In genomic region chr1:7257225-7257624, GRCh38 we compare ENCODE assay signal across 20 cellular contexts.
DNase-seq lines count a peak whose midpoint lies in the region; TF ChIP-seq lines count a peak whose summit lies in the region.
"Had no signal": no experiment of that assay in that cellular context is flagged by ENCODE, and none has a peak within 500 bp of the region (broad histone marks: within the 10 kb centered on the region; RNA-seq: fewer than 3 reads in every experiment).

No MANE protein-coding gene starts in this region.

- peaks cover 12% of the 10 kb centered on the region for H3K27me3 Mint-ChIP-seq in activated naive CD4-positive, alpha-beta T cell treated with anti-CD3 and anti-CD28 coated beads for 36 hours (ENCODE audit: low read depth)

- no peak for TF ChIP-seq CTCF in spleen (IDR thresholded peaks at IDR 0.05 in 8 of 11, conservative IDR thresholded peaks at IDR 0.05 in 3 of 11)

- peaks cover 0 to 8% (median 0%) of the 10 kb centered on the region in 7 donors for H3K27me3 ChIP-seq in spleen (replicated peaks in 1 of 7)
- H3K27me3 ChIP-seq: BLaER1 had no signal

- no peak overlapping the region for H3K27ac ChIP-seq in spleen
- H3K27ac ChIP-seq: 22Rv1, BLaER1, SJCRH30 had no signal

- DNase-seq in NCI-H2171 treated with DMSO at 0.1 percent for 48 hours (lab: John Stamatoyannopoulos, UW), result peak; percentile 10
- no peak for DNase-seq in NCI-H2171 (lab: John Stamatoyannopoulos, UW)
- DNase-seq in NCI-H187 treated with DMSO at 0.1 percent for 48 hours (lab: John Stamatoyannopoulos, UW), result peak; percentile 83
- DNase-seq in NCI-H748 treated with DMSO at 0.1 percent for 48 hours (lab: John Stamatoyannopoulos, UW), result peak; percentile 78
- DNase-seq in retina, result peak; percentile 67
- DNase-seq in cerebellar cortex (ENCODE audit: low spot score), result no peak
- DNase-seq in activated naive CD4-positive, alpha-beta T cell treated with anti-CD3 and anti-CD28 coated beads for 36 hours, result no peak
- DNase-seq in spleen, result no peak
- DNase-seq: CD8-positive, alpha-beta memory T cell; DMS53; NCI-H1048; NCI-H2081; NCI-H446 treated with DMSO at 0.1 percent for 48 hours; NK-92 treated with Interleukin-12 subunit alpha and Interleukin-12 subunit beta, amount 100 ng/mL, for 24 hours; OCI-M1; RPMI8226; SJCRH30 had no signal

- no peaks in the 10 kb centered on the region for H3K9me3 ChIP-seq in spleen
- H3K9me3 ChIP-seq: BLaER1, HAP-1, SJCRH30 had no signal

- H3K4me1 ChIP-seq in spleen, result no peaks in the 10 kb centered on the region
- H3K4me1 ChIP-seq: BLaER1, SJCRH30 had no signal

- TF ChIP-seq POLR2A in spleen (IDR thresholded peaks at IDR 0.05), result no peak

- no peak overlapping the region for H3K27ac Mint-ChIP-seq in activated naive CD4-positive, alpha-beta T cell treated with anti-CD3 and anti-CD28 coated beads for 36 hours

- H3K36me3 ChIP-seq in spleen, result no peaks in the 10 kb centered on the region
- H3K36me3 ChIP-seq: BLaER1, HAP-1, SJCRH30 had no signal

- H3K4me3 ChIP-seq in spleen, result no peak overlapping the region
- H3K4me3 ChIP-seq: BLaER1, HAP-1, SJCRH30 had no signal

- intact Hi-C loops in activated naive CD4-positive, alpha-beta T cell treated with anti-CD3 and anti-CD28 coated beads for 36 hours (cut with micrococcal nuclease), result no loop called here
- intact Hi-C loops in spleen (cut with DNase I; ENCODE audit: low total_unique reads), result no loop called here

- H3K4me1 Mint-ChIP-seq in activated naive CD4-positive, alpha-beta T cell treated with anti-CD3 and anti-CD28 coated beads for 36 hours (ENCODE audit: low read depth), result no peaks in the 10 kb centered on the region
- H3K4me1 Mint-ChIP-seq: CD8-positive, alpha-beta memory T cell had no signal

- H3K4me3 Mint-ChIP-seq in activated naive CD4-positive, alpha-beta T cell treated with anti-CD3 and anti-CD28 coated beads for 36 hours, result no peak overlapping the region

- no peaks in the 10 kb centered on the region for H3K9me3 Mint-ChIP-seq in activated naive CD4-positive, alpha-beta T cell treated with anti-CD3 and anti-CD28 coated beads for 36 hours

- WGBS in spleen, 5 donors, result 79 to 87% (median 86%) methylated on average over 10 of the region's 10 CpGs

- CTCF ChIA-PET in activated naive CD4-positive, alpha-beta T cell treated with anti-CD3 and anti-CD28 coated beads for 36 hours (lab: Charles Lee), result no interaction called here

- no peaks in the 10 kb centered on the region for H3K36me3 Mint-ChIP-seq in activated naive CD4-positive, alpha-beta T cell treated with anti-CD3 and anti-CD28 coated beads for 36 hours (ENCODE audit: low read depth)
- H3K36me3 Mint-ChIP-seq: CD8-positive, alpha-beta memory T cell had no signal

Comparison
In these comparisons a context has a peak if more than half of its experiments do, and no peak if none do; other contexts are left out.
1. DNase-seq: peak in NCI-H2171 treated with DMSO at 0.1 percent for 48 hours (single experiment), NCI-H187 treated with DMSO at 0.1 percent for 48 hours (single experiment), NCI-H748 treated with DMSO at 0.1 percent for 48 hours (single experiment) and retina (single experiment); none in NCI-H2171 (single experiment), cerebellar cortex (single experiment), activated naive CD4-positive, alpha-beta T cell treated with anti-CD3 and anti-CD28 coated beads for 36 hours (single experiment) and spleen (single experiment).